ENCODE assay signal across 8 cellular contexts in genomic region chr9:88533951-88534455, GRCh38. TPM values are rescaled to one million over a fixed set of nuclear protein-coding genes. Genes with fewer than 3 reads are reported as not detected.
A peak's percentile ranks its signal among the peaks of the same experiment; 100 is the strongest.
DNase-seq lines count a peak whose midpoint lies in the region; ATAC-seq, FAIRE-seq and TF ChIP-seq lines count a peak whose summit lies in the region.

No MANE protein-coding gene starts in this region.

- H3K27ac ChIP-seq in VCaP (peak overlapping the region; percentile 79), heart right ventricle (peak overlapping the region in 5 of 10 donors; percentile 22 to 67 (median 48)), prostate gland (peak overlapping the region; percentile 73 to 77)

- no peak for TF ChIP-seq POLR2A in prostate gland (IDR thresholded peaks at IDR 0.05)

- 4% methylated on average over 41 of the region's 41 CpGs for WGBS in heart right ventricle, 2 donors
- 2% methylated on average over 41 of the region's 41 CpGs for WGBS in prostate gland

- peak; percentile 66 for DNase-seq in HFFc6
- DNase-seq in heart right ventricle, result peak in 1 of 2 donors; percentile 19
- no peak for DNase-seq in prostate gland (ENCODE audit: low spot score)
- DNase-seq in COLO668 (lab: John Stamatoyannopoulos, UW; ENCODE audit: unreplicated experiment), result no peak
- DNase-seq in NCI-H345 treated with DMSO at 0.1 percent for 48 hours (lab: John Stamatoyannopoulos, UW; ENCODE audit: unreplicated experiment), result no peak
- DNase-seq in COLO829 (ENCODE audit: low spot score), result no peak
- DNase-seq in GM19239 (ENCODE audit: insufficient read length, low spot score), result no peak

- TF ChIP-seq CTCF in HFFc6 (IDR thresholded peaks at IDR 0.05), result peak; percentile 22; the same call in 1 of the 2 replicates
- 0 out of 2 replicates have a peak, but pooled peaks have one; percentile 23 for TF ChIP-seq CTCF in VCaP (conservative IDR thresholded peaks at IDR 0.05)
- TF ChIP-seq CTCF in heart right ventricle (IDR thresholded peaks at IDR 0.05), result no peak
- peak in 1 of 4 experiments; percentile 5 for TF ChIP-seq CTCF in prostate gland (IDR thresholded peaks at IDR 0.05)

- H3K9me3 ChIP-seq in heart right ventricle, result no peaks in the 10 kb centered on the region
- H3K9me3 ChIP-seq in prostate gland, result no peaks in the 10 kb centered on the region

- H3K36me3 ChIP-seq in heart right ventricle, result no peaks in the 10 kb centered on the region
- H3K36me3 ChIP-seq in prostate gland, result no peaks in the 10 kb centered on the region

- peak in 6 of 8 donors; percentile 7 to 41 (median 24) for ATAC-seq in heart right ventricle

- peaks cover 73% of the 10 kb centered on the region for H3K4me1 Mint-ChIP-seq in HFFc6 (ENCODE audit: low read depth)

- H3K4me1 ChIP-seq in heart right ventricle (peaks cover 6 to 37% (median 14%) of the 10 kb centered on the region in 9 donors), prostate gland (replicated peaks) (no peaks in the 10 kb centered on the region)

- H3K9me3 Mint-ChIP-seq in HFFc6, result peaks cover 12% of the 10 kb centered on the region

- peak overlapping the region; percentile 96 for H3K27ac Mint-ChIP-seq in HFFc6

- H3K4me3 Mint-ChIP-seq in HFFc6, result peak overlapping the region; percentile 97

- peaks cover 1% of the 10 kb centered on the region; the same call in 1 of the 2 replicates for H3K27me3 Mint-ChIP-seq in HFFc6 (ENCODE audit: insufficient read depth)

- peaks cover 37% of the 10 kb centered on the region for H3K36me3 Mint-ChIP-seq in HFFc6 (ENCODE audit: low read depth)

- FAIRE-seq in GM19239 (lab: Jason Lieb, UNC), result no peak

- peaks cover 5 to 61% (median 36%) of the 10 kb centered on the region in 7 donors for H3K27me3 ChIP-seq in heart right ventricle
- no peaks in the 10 kb centered on the region for H3K27me3 ChIP-seq in prostate gland (replicated peaks; ENCODE audit: insufficient read depth)

- H3K4me3 ChIP-seq in heart right ventricle, result peak overlapping the region in 9 of 10 donors; percentile 16 to 50 (median 41)
- peak overlapping the region; percentile 31 to 51 for H3K4me3 ChIP-seq in prostate gland

- intact Hi-C loops in heart right ventricle (cut with DNase I), result loop anchor here in 1 of 10 donors (10.0 kb wide), 1 partner anchor 119 kb away; no protein-coding TSS in a partner anchor
- intact Hi-C loops in prostate gland (cut with DNase I), result loop anchor here (2.0 kb wide), 1 partner anchor 145 kb away; the partner anchor contains the start of gene SPIN1

RNA-seq across cellular contexts. Expression of gene NXNL2, which starts 1.0 kb away (rescaled TPM):
- total RNA-seq in HFFc6 (2021; fragmentation: NEBNext Ultra II Directional; extraction: Animal tissue kit (Norgen Biotek cat#: 25700)), result 1 to 10 TPM; 5.4 to 8.8 (median 8.2) TPM
- not detected for total RNA-seq in heart right ventricle
- under 1 TPM in 1 of 2 donors, not detected in 1; 0.09 TPM for polyA plus RNA-seq in heart right ventricle
- total RNA-seq in prostate gland, result 1 to 10 TPM in 1 of 2 donors, under 1 TPM in 1; 0.68 to 1.9 TPM

Comparison
In these comparisons a context has a peak if more than half of its experiments do, and no peak if none do; other contexts are left out.
1. CTCF ChIP-seq: peak in HFFc6 (single experiment) and VCaP (single experiment); none in heart right ventricle (0 of 9).